19 cellular contexts compared by ENCODE assay signal in the genomic region with DNA sequence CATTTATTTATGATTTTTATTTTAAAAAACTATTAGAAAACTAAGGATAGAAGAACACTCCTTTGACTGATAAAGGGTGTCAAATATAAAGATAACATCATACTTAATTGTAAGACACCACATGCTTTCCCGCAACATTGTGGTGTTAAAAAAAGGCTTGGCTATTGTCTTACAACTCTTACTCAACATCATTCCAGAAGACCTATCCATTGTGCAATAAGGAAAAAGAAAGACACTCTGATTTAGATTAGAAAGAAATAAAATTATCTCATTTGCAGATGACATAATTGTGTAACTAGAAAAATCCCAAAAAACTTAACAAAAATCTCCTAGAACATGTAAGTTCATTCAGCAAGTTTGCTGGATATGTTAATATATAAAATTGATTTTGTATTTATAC.
"Had no signal": no experiment of that assay in that cellular context is flagged by ENCODE, and none has a peak within 500 bp of the region (broad histone marks: within the 10 kb centered on the region; RNA-seq: fewer than 3 reads in every experiment).

No MANE protein-coding gene starts in this region.

- ATAC-seq: activated CD8-positive, alpha-beta T cell treated with anti-CD3 and anti-CD28 coated beads, Interleukin-2, amount 10 ng/mL, durations not matched to agents 7 days and 5 days; gastrocnemius medialis; left cardiac atrium; psoas muscle; right cardiac atrium; upper lobe of right lung had no signal

- H3K9me3 ChIP-seq: gastrocnemius medialis, neutrophil, ovary, psoas muscle, thyroid gland, upper lobe of right lung had no signal

- DNase-seq: activated CD4-positive, alpha-beta T cell treated with anti-CD3 and anti-CD28 coated beads, Interleukin-2, amount 50 U/mL, for 1 hour; activated CD4-positive, CD25-positive, alpha-beta regulatory T cell treated with anti-CD3 and anti-CD28 coated beads, Interleukin-2, amount 50 U/mL, for 72 hours; activated CD8-positive, alpha-beta T cell treated with anti-CD3 and anti-CD28 coated beads, Interleukin-2, amount 10 ng/mL, durations not matched to agents 7 days and 5 days; amniotic stem cell; cerebellar nuclear complex; cortex of kidney; gastrocnemius medialis; hypothalamus; left cardiac atrium; ovary; psoas muscle; right cardiac atrium; stimulated activated CD4-positive, alpha-beta T cell treated with anti-CD3 and anti-CD28 coated beads, Interleukin-1b, Interleukin-23, amount 100 ng/mL, for 48 hours; substantia nigra; thyroid gland; upper lobe of right lung had no signal

- H3K27ac ChIP-seq: gastrocnemius medialis, neutrophil, ovary, psoas muscle, skin epidermis, thyroid gland, upper lobe of right lung, VCaP had no signal

- H3K4me1 ChIP-seq: gastrocnemius medialis, psoas muscle, thyroid gland, upper lobe of right lung had no signal

- H3K27me3 ChIP-seq: gastrocnemius medialis, neutrophil, ovary, thyroid gland, upper lobe of right lung had no signal

- H3K36me3 ChIP-seq: gastrocnemius medialis, neutrophil, ovary, thyroid gland, upper lobe of right lung had no signal

- H3K4me3 ChIP-seq: gastrocnemius medialis, ovary, psoas muscle, skin epidermis, thyroid gland, upper lobe of right lung had no signal
